Comparison of ENCODE assay signal across 1 cellular context in genomic region chr18:57629399-57629798, GRCh38.
TF ChIP-seq lines count a peak whose summit lies in the region.

No MANE protein-coding gene starts in this region.

TF ChIP-seq in A549, 52 proteins besides CTCF, POLR2A, EP300 and RAD21 (continued from another document):
- TF ChIP-seq HOXA7 (CRISPR knock-in tag; IDR thresholded peaks at IDR 0.05), result no peak
- no peak for TF ChIP-seq POLR2AphosphoS2 (conservative IDR thresholded peaks at IDR 0.05; ENCODE audit: low read length)
- TF ChIP-seq PHF8 (IDR thresholded peaks at IDR 0.05; ENCODE audit: borderline replicate concordance, low read depth), result no peak
- no peak for TF ChIP-seq FOSL2 (IDR thresholded peaks at IDR 0.05)
- no peak for TF ChIP-seq FOSL2 (CRISPR knock-in tag; IDR thresholded peaks at IDR 0.05)
